ENCODE assay signal across 12 cellular contexts in genomic region chr7:2807846-2808772, GRCh38. TPM values are rescaled to one million over a fixed set of nuclear protein-coding genes. Genes with fewer than 3 reads are reported as not detected.
DNase-seq lines count a peak whose midpoint lies in the region; ATAC-seq and TF ChIP-seq lines count a peak whose summit lies in the region.
"Had no signal": no experiment of that assay in that cellular context is flagged by ENCODE, and none has a peak within 500 bp of the region (broad histone marks: within the 10 kb centered on the region; RNA-seq: fewer than 3 reads in every experiment).

No MANE protein-coding gene starts in this region.

- no peak overlapping the region for H3K23ac ChIP-seq in mesenchymal stem cell (ENCODE audit: low read length in 2 of 2)
- H3K23ac ChIP-seq in mesendoderm (ENCODE audit: low read length), result no peak overlapping the region

- H4K8ac ChIP-seq in mesenchymal stem cell (ENCODE audit: low read length) (peak overlapping the region; percentile 14), mesendoderm (ENCODE audit: low read depth, low read length) (no peak overlapping the region)

- H3K9me2 ChIP-seq in DOHH2 (replicated peaks; ENCODE audit: control insufficient read depth, low read length), result no peaks in the 10 kb centered on the region

- DNase-seq in SK-N-DZ (ENCODE audit: low spot score), result peak; percentile 49
- DNase-seq in mesenchymal stem cell, result peak; percentile 79
- DNase-seq in CD8-positive, alpha-beta T cell, result no peak
- DNase-seq in left colon, result no peak
- DNase-seq in RWPE1 (ENCODE audit: low spot score), result no peak
- no peak for DNase-seq in mesendoderm
- DNase-seq: brain microvascular endothelial cell; naive thymus-derived CD8-positive, alpha-beta T cell; NCI-H1105 had no signal

- H3K27ac ChIP-seq in DOHH2 (ENCODE audit: low read depth, low read length) (no peak overlapping the region), mesenchymal stem cell (ENCODE audit: low read length, poor library complexity, severe bottlenecking) (no peak overlapping the region), RWPE1 (no peak overlapping the region; the same call in 1 of the 2 replicates), mesendoderm (ENCODE audit: low read depth, low read length) (no peak overlapping the region)
- H3K27ac ChIP-seq in CD8-positive, alpha-beta T cell (ENCODE audit: low read depth, low read length), result no peak overlapping the region
- H3K27ac ChIP-seq: brain microvascular endothelial cell, SJSA1 had no signal

- H2AK5ac ChIP-seq in mesenchymal stem cell (ENCODE audit: low read length, severe bottlenecking), result no peak overlapping the region
- H2AK5ac ChIP-seq in mesendoderm (ENCODE audit: low read length), result no peak overlapping the region

- no peaks in the 10 kb centered on the region; the same call in 1 of the 2 replicates for H3F3A ChIP-seq in DOHH2 (ENCODE audit: control insufficient read depth, insufficient read depth)

- H3K9me3 Mint-ChIP-seq in CD8-positive, alpha-beta T cell, result no peaks in the 10 kb centered on the region
- H3K9me3 Mint-ChIP-seq: naive thymus-derived CD8-positive, alpha-beta T cell had no signal

- peak overlapping the region; percentile 79 for H3K9ac ChIP-seq in mesenchymal stem cell (ENCODE audit: low read length)
- no peak overlapping the region for H3K9ac ChIP-seq in mesendoderm (ENCODE audit: low read length)

- no peak overlapping the region for H2BK15ac ChIP-seq in mesenchymal stem cell (ENCODE audit: low read depth, poor library complexity, severe bottlenecking)
- H2BK15ac ChIP-seq in mesendoderm (replicated peaks; ENCODE audit: low read depth), result no peak overlapping the region

- no peaks in the 10 kb centered on the region for H3K9me3 ChIP-seq in DOHH2 (ENCODE audit: control insufficient read depth, insufficient read depth, low read length)
- H3K9me3 ChIP-seq in mesenchymal stem cell (ENCODE audit: control insufficient read depth, low read length), result no peaks in the 10 kb centered on the region
- H3K9me3 ChIP-seq in CD8-positive, alpha-beta T cell (ENCODE audit: low read length), result no peaks in the 10 kb centered on the region
- H3K9me3 ChIP-seq: SJSA1 had no signal

- H2AFZ ChIP-seq in mesenchymal stem cell (ENCODE audit: low read depth, low read length), result no peak overlapping the region

- H3K4ac ChIP-seq in mesenchymal stem cell (ENCODE audit: low read depth in 1 of 2, low read length in 2 of 2), result peak overlapping the region in 1 of 2 experiments; percentile 29
- no peak overlapping the region for H3K4ac ChIP-seq in mesendoderm (ENCODE audit: low read depth, low read length)

- no peak overlapping the region for H3K56ac ChIP-seq in mesendoderm (ENCODE audit: low read length)

- H3K27me3 Mint-ChIP-seq in CD8-positive, alpha-beta T cell (ENCODE audit: low read depth), result no peaks in the 10 kb centered on the region
- H3K27me3 Mint-ChIP-seq: naive thymus-derived CD8-positive, alpha-beta T cell had no signal

- CTCF ChIA-PET in CD8-positive, alpha-beta T cell (lab: Charles Lee), result no interaction called here
- CTCF ChIA-PET in RWPE1 (lab: Yijun Ruan, JAX), result interaction anchor here (0.6 to 1.2 kb wide), 3 partner anchors 20 to 268 kb away, joined by 3 read pairs; no protein-coding TSS in a partner anchor

- POLR2A ChIA-PET in CD8-positive, alpha-beta T cell (lab: Charles Lee), result interaction anchor here (1.4 kb wide), 1 partner anchor 12 kb away, joined by 3 read pairs; no protein-coding TSS in a partner anchor
- POLR2A ChIA-PET in RWPE1 (lab: Yijun Ruan, JAX; ENCODE audit: low non-redundant PET), result interaction anchor here (0.6 kb wide), 1 partner anchor 85 kb away, joined by 6 read pairs; no protein-coding TSS in a partner anchor

- H3K27ac Mint-ChIP-seq in CD8-positive, alpha-beta T cell, result no peak overlapping the region

- intact Hi-C loops in CD8-positive, alpha-beta T cell (cut with DNase I, micrococcal nuclease), result no loop called here
- intact Hi-C loops in left colon (cut with DNase I, micrococcal nuclease), result no loop called here

- H3K18ac ChIP-seq in mesenchymal stem cell (ENCODE audit: low read depth in 1 of 2, low read length in 2 of 2), result peak overlapping the region; percentile 9 to 70
- H3K18ac ChIP-seq in mesendoderm (ENCODE audit: low read length), result no peak overlapping the region

- H2BK120ac ChIP-seq in mesenchymal stem cell (ENCODE audit: low read depth, low read length) (no peak overlapping the region), mesendoderm (ENCODE audit: low read depth, low read length) (no peak overlapping the region)

- TF ChIP-seq CTCF in DOHH2 (IDR thresholded peaks at IDR 0.05; ENCODE audit: low read depth, low read length, poor library complexity, severe bottlenecking), result no peak
- no peak for TF ChIP-seq CTCF in CD8-positive, alpha-beta T cell (IDR thresholded peaks at IDR 0.05)
- no peak for TF ChIP-seq CTCF in RWPE1 (conservative IDR thresholded peaks at IDR 0.05; ENCODE audit: low read depth)

- H3K27me3 ChIP-seq in DOHH2 (ENCODE audit: control insufficient read depth, low read length) (no peaks in the 10 kb centered on the region), mesenchymal stem cell (ENCODE audit: control insufficient read depth in 1 of 2, insufficient read depth in 1 of 2, low read length in 2 of 2) (no peaks in the 10 kb centered on the region), mesendoderm (ENCODE audit: insufficient read depth, low read length, poor library complexity) (no peaks in the 10 kb centered on the region)
- H3K27me3 ChIP-seq in CD8-positive, alpha-beta T cell (ENCODE audit: insufficient read depth, low read length), result no peaks in the 10 kb centered on the region
- H3K27me3 ChIP-seq: brain microvascular endothelial cell, SJSA1 had no signal

- H4K5ac ChIP-seq in mesendoderm (ENCODE audit: low read length), result no peak overlapping the region

- H2BK12ac ChIP-seq in mesenchymal stem cell (ENCODE audit: low read length in 2 of 2), result peak overlapping the region in 1 of 2 experiments; percentile 4

- 94% methylated on average over 21 of the region's 21 CpGs for WGBS in mesenchymal stem cell
- WGBS in mesendoderm (ENCODE audit: extremely low coverage, insufficient coverage, low lambda C conversion rate), result no CpG with 5 or more reads among the region's 21 CpGs

- no peak overlapping the region for H3K4me3 Mint-ChIP-seq in CD8-positive, alpha-beta T cell
- H3K4me3 Mint-ChIP-seq: naive thymus-derived CD8-positive, alpha-beta T cell had no signal

- H3K79me2 ChIP-seq in DOHH2 (ENCODE audit: control insufficient read depth, low read length), result peaks cover 6% of the 10 kb centered on the region
- peaks cover 57% of the 10 kb centered on the region for H3K79me2 ChIP-seq in mesendoderm (ENCODE audit: control insufficient read depth, insufficient read depth, low read length)

- H3K14ac ChIP-seq in mesenchymal stem cell (ENCODE audit: low read length in 2 of 2), result peak overlapping the region in 1 of 2 experiments; percentile 5

- H4K91ac ChIP-seq in mesenchymal stem cell (ENCODE audit: low read length), result peak overlapping the region; percentile 59

- H3K4me3 ChIP-seq in DOHH2 (ENCODE audit: low read length) (no peak overlapping the region), mesenchymal stem cell (ENCODE audit: insufficient read depth in 1 of 2, low read depth in 1 of 2, low read length in 2 of 2) (peak overlapping the region in 1 of 2 experiments; percentile 56), mesendoderm (ENCODE audit: low read length) (no peak overlapping the region)
- H3K4me3 ChIP-seq in CD8-positive, alpha-beta T cell (ENCODE audit: low read depth, low read length), result no peak overlapping the region
- H3K4me3 ChIP-seq: SJSA1 had no signal

- H3K36me3 Mint-ChIP-seq in CD8-positive, alpha-beta T cell, result peaks cover 9% of the 10 kb centered on the region

- peaks cover 10% of the 10 kb centered on the region for H3K4me1 Mint-ChIP-seq in CD8-positive, alpha-beta T cell (ENCODE audit: low read depth)

- H4K20me1 ChIP-seq in DOHH2 (ENCODE audit: control insufficient read depth, insufficient read depth, low read depth, low read length), result no peaks in the 10 kb centered on the region; the same call in 1 of the 2 replicates

- peak; percentile 55 for ATAC-seq in GM21381 (IDR thresholded peaks at IDR 0.05; ENCODE audit: unreplicated experiment)
- ATAC-seq in CD8-positive, alpha-beta T cell, result no peak
- no peak for ATAC-seq in left colon
- ATAC-seq: naive thymus-derived CD8-positive, alpha-beta T cell had no signal

- H3K4me1 ChIP-seq in DOHH2 (ENCODE audit: control insufficient read depth, low read length) (peaks cover 30% of the 10 kb centered on the region), mesenchymal stem cell (ENCODE audit: control insufficient read depth, insufficient read depth, low read depth, low read length) (peaks cover 32% of the 10 kb centered on the region), mesendoderm (ENCODE audit: control insufficient read depth, low read depth, low read length) (peaks cover 9% of the 10 kb centered on the region)
- no peaks in the 10 kb centered on the region for H3K4me1 ChIP-seq in CD8-positive, alpha-beta T cell (ENCODE audit: insufficient read depth, low read length)

- H2BK5ac ChIP-seq in mesenchymal stem cell (ENCODE audit: low read depth, low read length, poor library complexity, severe bottlenecking) (no peak overlapping the region), mesendoderm (ENCODE audit: low read length) (no peak overlapping the region)

- H3K79me1 ChIP-seq in mesenchymal stem cell (replicated peaks; ENCODE audit: low read length, poor library complexity, severe bottlenecking) (peaks cover 12% of the 10 kb centered on the region), mesendoderm (ENCODE audit: low read length) (peaks cover 27% of the 10 kb centered on the region)

- no peaks in the 10 kb centered on the region for H3K36me3 ChIP-seq in DOHH2 (ENCODE audit: control insufficient read depth, low read length)
- peaks cover 0 to 11% of the 10 kb centered on the region in 2 experiments for H3K36me3 ChIP-seq in mesenchymal stem cell (ENCODE audit: control insufficient read depth in 1 of 2, insufficient read depth in 2 of 2, low read depth in 1 of 2, low read length in 2 of 2)
- H3K36me3 ChIP-seq in CD8-positive, alpha-beta T cell (ENCODE audit: insufficient read depth, low read length), result no peaks in the 10 kb centered on the region
- H3K36me3 ChIP-seq in mesendoderm (ENCODE audit: control insufficient read depth, insufficient read depth, low read length), result no peaks in the 10 kb centered on the region
- H3K36me3 ChIP-seq: brain microvascular endothelial cell had no signal

- H3K4me2 ChIP-seq in DOHH2 (ENCODE audit: low read length), result peak overlapping the region; percentile 23; the same call in 1 of the 2 replicates
- no peak overlapping the region for H3K4me2 ChIP-seq in mesenchymal stem cell (ENCODE audit: low read length, poor library complexity, severe bottlenecking)
- no peak overlapping the region for H3K4me2 ChIP-seq in mesendoderm (ENCODE audit: low read length)

RNA-seq across cellular contexts. Expression of gene GNA12, which starts 36.0 kb away (rescaled TPM):
- polyA plus RNA-seq in SK-N-DZ (2014; cell fraction: cytosol; rRNA removed), result 11.6 and 14.4 TPM in 2 replicates
- polyA plus RNA-seq in SK-N-DZ (2014; cell fraction: nucleus; rRNA removed), result 5.5 and 9.0 TPM in 2 replicates
- polyA plus RNA-seq in mesenchymal stem cell (2013, experiment 1 of 2), result 78.8 TPM
- polyA plus RNA-seq in mesenchymal stem cell (2013, experiment 2 of 2), result 79.8 TPM
- total RNA-seq in CD8-positive, alpha-beta T cell, result 10 to 100 TPM; 17.0 to 17.7 TPM
- total RNA-seq in left colon, result 10 to 100 TPM; 21.4 to 32.9 TPM
- polyA plus RNA-seq in mesendoderm (2013, experiment 1 of 2), result 46.1 TPM
- polyA plus RNA-seq in mesendoderm (2013, experiment 2 of 2), result 47.4 TPM

Comparison
In these comparisons a context has a peak if more than half of its experiments do, and no peak if none do; other contexts are left out.
1. DNase-seq: peak in SK-N-DZ (single experiment) and mesenchymal stem cell (single experiment); none in CD8-positive, alpha-beta T cell (0 of 7), left colon (0 of 2), RWPE1 (single experiment) and mesendoderm (single experiment).